21 cellular contexts compared by ENCODE assay signal in genomic region chr3:178087376-178087775, GRCh38.
"Had no signal": no experiment of that assay in that cellular context is flagged by ENCODE, and none has a peak within 500 bp of the region (broad histone marks: within the 10 kb centered on the region; RNA-seq: fewer than 3 reads in every experiment).

No MANE protein-coding gene starts in this region.

- H3K4me1 ChIP-seq: foreskin keratinocyte had no signal

- H3K4me1 Mint-ChIP-seq: activated B cell treated with CpG ODN at 0.5 μM for 24 hours had no signal

- H3K27me3 ChIP-seq: cardiac muscle cell, foreskin keratinocyte, right lobe of liver, thyroid gland had no signal

- H3K9me3 Mint-ChIP-seq: neural crest cell had no signal

- DNase-seq: activated B cell treated with CpG ODN at 0.5 μM for 24 hours; activated CD4-positive, alpha-beta T cell treated with anti-CD3 and anti-CD28 coated beads for 4 hours; activated CD4-positive, alpha-beta T cell treated with anti-CD3 and anti-CD28 coated beads, Interleukin-2, amount 50 U/mL, for 48 hours; activated effector memory CD4-positive, alpha-beta T cell treated with anti-CD3 and anti-CD28 coated beads, Interleukin-2, amount 50 U/mL, for 16 hours; activated naive CD4-positive, alpha-beta T cell treated with anti-CD3 and anti-CD28 coated beads, Interleukin-2, amount 50 U/mL, for 16 hours; activated naive CD8-positive, alpha-beta T cell treated with anti-CD3 and anti-CD28 coated beads, Interleukin-2, amount 50 U/mL, for 24 hours; activated T-cell treated with anti-CD3 and anti-CD28 coated beads, Interleukin-2, amount 50 U/mL, for 72 hours; dermis blood vessel endothelial cell; effector memory CD4-positive, alpha-beta T cell; foreskin keratinocyte; kidney; left ventricle myocardium superior; right lobe of liver; stimulated activated CD4-positive, alpha-beta T cell treated with anti-CD3 and anti-CD28 coated beads, Interleukin-1b, Interleukin-23, amount 100 ng/mL, for 48 hours; substantia nigra; T-helper 1 cell; thyroid gland had no signal

- H3K4me3 ChIP-seq: cardiac muscle cell, right lobe of liver, skin epidermis, thyroid gland had no signal

- H3K27ac Mint-ChIP-seq: activated B cell treated with CpG ODN at 0.5 μM for 24 hours; activated naive CD8-positive, alpha-beta T cell treated with anti-CD3 and anti-CD28 coated beads, Interleukin-2, amount 50 U/mL, for 24 hours; activated T-cell treated with anti-CD3 and anti-CD28 coated beads, Interleukin-2, amount 50 U/mL, for 72 hours; stimulated activated naive CD8-positive, alpha-beta T cell treated with anti-CD3 and anti-CD28 coated beads, Interleukin-15, Interleukin-2, amounts not matched to agents 100 ng/mL and 50 ng/mL, for 24 hours had no signal

- H3K27me3 Mint-ChIP-seq: activated naive CD8-positive, alpha-beta T cell treated with anti-CD3 and anti-CD28 coated beads, Interleukin-2, amount 50 U/mL, for 24 hours had no signal

- ATAC-seq: activated naive CD8-positive, alpha-beta T cell treated with anti-CD3 and anti-CD28 coated beads, Interleukin-2, amount 50 U/mL, for 24 hours; activated T-cell treated with anti-CD3 and anti-CD28 coated beads, Interleukin-2, amount 50 U/mL, for 72 hours; foreskin keratinocyte; left ventricle myocardium superior; right lobe of liver had no signal

- H3K27ac ChIP-seq: cardiac muscle cell, foreskin keratinocyte, right lobe of liver, skin epidermis, thyroid gland had no signal

- H3K36me3 ChIP-seq: cardiac muscle cell, right lobe of liver, thyroid gland had no signal

- H3K9me3 ChIP-seq: right lobe of liver, thyroid gland had no signal

- H3K4me3 Mint-ChIP-seq: activated B cell treated with CpG ODN at 0.5 μM for 24 hours; activated naive CD8-positive, alpha-beta T cell treated with anti-CD3 and anti-CD28 coated beads, Interleukin-2, amount 50 U/mL, for 24 hours; activated T-cell treated with anti-CD3 and anti-CD28 coated beads, Interleukin-2, amount 50 U/mL, for 72 hours; neural crest cell; stimulated activated naive CD8-positive, alpha-beta T cell treated with anti-CD3 and anti-CD28 coated beads, Interleukin-15, Interleukin-2, amounts not matched to agents 100 ng/mL and 50 ng/mL, for 24 hours had no signal
